1 cellular context compared by ENCODE assay signal in the genomic region with DNA sequence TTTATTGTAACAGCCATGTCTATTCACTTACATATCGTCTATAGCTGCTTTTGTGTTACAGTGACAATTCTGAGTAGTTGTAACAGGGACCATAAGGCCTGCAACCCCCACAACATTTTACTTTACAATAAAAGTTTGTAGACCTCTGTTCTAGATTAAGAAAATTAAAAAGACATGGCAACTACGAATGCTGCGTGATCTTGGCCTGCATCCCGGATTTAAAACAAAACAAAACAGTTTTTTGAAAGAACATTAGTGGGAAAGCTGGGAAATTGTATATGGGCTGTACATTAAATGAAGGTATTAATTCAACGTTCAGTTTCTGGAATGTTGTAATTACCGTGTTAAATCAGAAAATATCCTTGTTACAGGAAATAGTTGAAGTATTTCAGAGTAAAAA.
TF ChIP-seq lines count a peak whose summit lies in the region.

No MANE protein-coding gene starts in this region.

TF ChIP-seq in IMR-90, 13 proteins besides CTCF, POLR2A, EP300 and RAD21:
- TF ChIP-seq, protein P1, sequence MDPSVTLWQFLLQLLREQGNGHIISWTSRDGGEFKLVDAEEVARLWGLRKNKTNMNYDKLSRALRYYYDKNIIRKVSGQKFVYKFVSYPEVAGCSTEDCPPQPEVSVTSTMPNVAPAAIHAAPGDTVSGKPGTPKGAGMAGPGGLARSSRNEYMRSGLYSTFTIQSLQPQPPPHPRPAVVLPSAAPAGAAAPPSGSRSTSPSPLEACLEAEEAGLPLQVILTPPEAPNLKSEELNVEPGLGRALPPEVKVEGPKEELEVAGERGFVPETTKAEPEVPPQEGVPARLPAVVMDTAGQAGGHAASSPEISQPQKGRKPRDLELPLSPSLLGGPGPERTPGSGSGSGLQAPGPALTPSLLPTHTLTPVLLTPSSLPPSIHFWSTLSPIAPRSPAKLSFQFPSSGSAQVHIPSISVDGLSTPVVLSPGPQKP (IDR thresholded peaks at IDR 0.05; ENCODE audit: borderline replicate concordance, low read depth, low read length) = no peak
- TF ChIP-seq RFX5 (IDR thresholded peaks at IDR 0.05; ENCODE audit: low read depth, low read length) (no peak), NFE2L2 (IDR thresholded peaks at IDR 0.05; ENCODE audit: low read depth, low read length) (no peak), BHLHE40 (IDR thresholded peaks at IDR 0.05; ENCODE audit: low read depth, low read length) (no peak), MAZ (IDR thresholded peaks at IDR 0.05; ENCODE audit: borderline replicate concordance, low read depth, low read length) (no peak), MXI1 (IDR thresholded peaks at IDR 0.05; ENCODE audit: borderline replicate concordance, low read depth, low read length) (no peak), CEBPB (IDR thresholded peaks at IDR 0.05; ENCODE audit: low read depth, low read length) (no peak), SMC3 (IDR thresholded peaks at IDR 0.05; ENCODE audit: low read depth, low read length) (no peak), MAFK (IDR thresholded peaks at IDR 0.05; ENCODE audit: low read depth, low read length) (no peak), CHD1 (IDR thresholded peaks at IDR 0.05; ENCODE audit: low read depth, low read length) (no peak), RCOR1 (IDR thresholded peaks at IDR 0.05; ENCODE audit: insufficient replicate concordance, low read length) (no peak), FOS (IDR thresholded peaks at IDR 0.05; ENCODE audit: low read depth, low read length) (no peak)
- TF ChIP-seq, protein P2, sequence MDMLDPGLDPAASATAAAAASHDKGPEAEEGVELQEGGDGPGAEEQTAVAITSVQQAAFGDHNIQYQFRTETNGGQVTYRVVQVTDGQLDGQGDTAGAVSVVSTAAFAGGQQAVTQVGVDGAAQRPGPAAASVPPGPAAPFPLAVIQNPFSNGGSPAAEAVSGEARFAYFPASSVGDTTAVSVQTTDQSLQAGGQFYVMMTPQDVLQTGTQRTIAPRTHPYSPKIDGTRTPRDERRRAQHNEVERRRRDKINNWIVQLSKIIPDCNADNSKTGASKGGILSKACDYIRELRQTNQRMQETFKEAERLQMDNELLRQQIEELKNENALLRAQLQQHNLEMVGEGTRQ (IDR thresholded peaks at IDR 0.05; ENCODE audit: low read depth, low read length) = no peak
